ENCODE assay signal across 2 cellular contexts in the genomic region with DNA sequence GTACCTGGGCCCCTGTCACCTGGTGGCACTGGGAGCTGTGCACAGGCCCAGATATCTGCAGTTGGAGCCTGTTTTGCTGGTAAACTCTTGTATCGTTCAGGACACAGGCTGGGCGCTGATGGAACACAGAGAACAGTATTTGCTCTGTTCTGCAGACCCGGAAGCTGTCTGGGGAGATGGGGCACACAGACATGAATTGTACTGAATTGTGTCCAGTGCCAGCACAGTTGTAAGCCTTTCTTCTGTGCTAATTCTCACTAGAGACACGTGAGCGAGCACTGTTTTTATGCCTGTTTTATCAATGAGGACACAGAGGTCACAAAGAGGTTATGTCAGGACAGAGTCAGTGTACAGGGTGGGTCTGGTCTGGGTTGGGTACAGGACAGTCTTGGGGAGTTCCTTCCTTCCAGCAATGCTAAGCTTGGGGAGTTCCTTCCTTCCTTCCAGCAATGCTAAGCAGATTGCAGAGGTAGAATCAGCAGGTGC.
TF ChIP-seq lines count a peak whose summit lies in the region.

No MANE protein-coding gene starts in this region.

TF ChIP-seq in liver, 16 proteins besides CTCF, POLR2A, EP300 and RAD21:
- TF ChIP-seq NR2F2 (IDR thresholded peaks at IDR 0.05) (peak; percentile 93), YY1 (IDR thresholded peaks at IDR 0.05) (no peak), TAF1 (conservative IDR thresholded peaks at IDR 0.05) (no peak), RXRA (IDR thresholded peaks at IDR 0.05) (peak; percentile 44 to 71), HNF4G (IDR thresholded peaks at IDR 0.05) (no peak), SP1 (IDR thresholded peaks at IDR 0.05) (peak; percentile 83)

TF ChIP-seq in HepG2, 621 proteins besides CTCF, POLR2A, EP300 and RAD21:
- no peak for TF ChIP-seq SMARCE1 (IDR thresholded peaks at IDR 0.05; ENCODE audit: borderline replicate concordance)
- TF ChIP-seq ZNF180 (CRISPR knock-in tag; IDR thresholded peaks at IDR 0.05; ENCODE audit: borderline replicate concordance, low read depth) = no peak
- no peak for TF ChIP-seq ZFP1 (CRISPR knock-in tag; IDR thresholded peaks at IDR 0.05)
- no peak for TF ChIP-seq ZNF331 (CRISPR knock-in tag; IDR thresholded peaks at IDR 0.05)
- no peak for TF ChIP-seq PITX1 (CRISPR knock-in tag; IDR thresholded peaks at IDR 0.05)
- no peak for TF ChIP-seq ZFP37 (CRISPR knock-in tag; IDR thresholded peaks at IDR 0.05; ENCODE audit: borderline replicate concordance)
- TF ChIP-seq, protein P1, sequence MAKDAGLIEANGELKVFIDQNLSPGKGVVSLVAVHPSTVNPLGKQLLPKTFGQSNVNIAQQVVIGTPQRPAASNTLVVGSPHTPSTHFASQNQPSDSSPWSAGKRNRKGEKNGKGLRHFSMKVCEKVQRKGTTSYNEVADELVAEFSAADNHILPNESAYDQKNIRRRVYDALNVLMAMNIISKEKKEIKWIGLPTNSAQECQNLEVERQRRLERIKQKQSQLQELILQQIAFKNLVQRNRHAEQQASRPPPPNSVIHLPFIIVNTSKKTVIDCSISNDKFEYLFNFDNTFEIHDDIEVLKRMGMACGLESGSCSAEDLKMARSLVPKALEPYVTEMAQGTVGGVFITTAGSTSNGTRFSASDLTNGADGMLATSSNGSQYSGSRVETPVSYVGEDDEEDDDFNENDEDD (CRISPR knock-in tag; IDR thresholded peaks at IDR 0.05; ENCODE audit: borderline replicate concordance) = no peak
- TF ChIP-seq, protein P2, sequence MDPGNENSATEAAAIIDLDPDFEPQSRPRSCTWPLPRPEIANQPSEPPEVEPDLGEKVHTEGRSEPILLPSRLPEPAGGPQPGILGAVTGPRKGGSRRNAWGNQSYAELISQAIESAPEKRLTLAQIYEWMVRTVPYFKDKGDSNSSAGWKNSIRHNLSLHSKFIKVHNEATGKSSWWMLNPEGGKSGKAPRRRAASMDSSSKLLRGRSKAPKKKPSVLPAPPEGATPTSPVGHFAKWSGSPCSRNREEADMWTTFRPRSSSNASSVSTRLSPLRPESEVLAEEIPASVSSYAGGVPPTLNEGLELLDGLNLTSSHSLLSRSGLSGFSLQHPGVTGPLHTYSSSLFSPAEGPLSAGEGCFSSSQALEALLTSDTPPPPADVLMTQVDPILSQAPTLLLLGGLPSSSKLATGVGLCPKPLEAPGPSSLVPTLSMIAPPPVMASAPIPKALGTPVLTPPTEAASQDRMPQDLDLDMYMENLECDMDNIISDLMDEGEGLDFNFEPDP (CRISPR knock-in tag; conservative IDR thresholded peaks at IDR 0.05) = no peak
- no peak for TF ChIP-seq FIP1L1 (IDR thresholded peaks at IDR 0.05; ENCODE audit: borderline replicate concordance, insufficient read depth, low read depth, low read length)
- TF ChIP-seq ZNF33A (CRISPR knock-in tag; IDR thresholded peaks at IDR 0.05; ENCODE audit: borderline replicate concordance) = no peak
- no peak for TF ChIP-seq ZNF747 (CRISPR knock-in tag; IDR thresholded peaks at IDR 0.05; ENCODE audit: borderline replicate concordance)
- no peak for TF ChIP-seq ZNF788 (CRISPR knock-in tag; IDR thresholded peaks at IDR 0.05; ENCODE audit: borderline replicate concordance)
- TF ChIP-seq, protein P3, sequence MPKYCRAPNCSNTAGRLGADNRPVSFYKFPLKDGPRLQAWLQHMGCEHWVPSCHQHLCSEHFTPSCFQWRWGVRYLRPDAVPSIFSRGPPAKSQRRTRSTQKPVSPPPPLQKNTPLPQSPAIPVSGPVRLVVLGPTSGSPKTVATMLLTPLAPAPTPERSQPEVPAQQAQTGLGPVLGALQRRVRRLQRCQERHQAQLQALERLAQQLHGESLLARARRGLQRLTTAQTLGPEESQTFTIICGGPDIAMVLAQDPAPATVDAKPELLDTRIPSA (CRISPR knock-in tag; IDR thresholded peaks at IDR 0.05; ENCODE audit: borderline replicate concordance) = no peak
- no peak for TF ChIP-seq MIER3 (CRISPR knock-in tag; IDR thresholded peaks at IDR 0.05; ENCODE audit: borderline replicate concordance)
- TF ChIP-seq ZNF101 (CRISPR knock-in tag; IDR thresholded peaks at IDR 0.05; ENCODE audit: borderline replicate concordance, low read depth) = no peak
- TF ChIP-seq, protein P4, sequence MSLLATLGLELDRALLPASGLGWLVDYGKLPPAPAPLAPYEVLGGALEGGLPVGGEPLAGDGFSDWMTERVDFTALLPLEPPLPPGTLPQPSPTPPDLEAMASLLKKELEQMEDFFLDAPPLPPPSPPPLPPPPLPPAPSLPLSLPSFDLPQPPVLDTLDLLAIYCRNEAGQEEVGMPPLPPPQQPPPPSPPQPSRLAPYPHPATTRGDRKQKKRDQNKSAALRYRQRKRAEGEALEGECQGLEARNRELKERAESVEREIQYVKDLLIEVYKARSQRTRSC (CRISPR knock-in tag; IDR thresholded peaks at IDR 0.05; ENCODE audit: low read depth) = no peak
- TF ChIP-seq ZNF878 (CRISPR knock-in tag; IDR thresholded peaks at IDR 0.05) = no peak
